ENCODE assay signal across 8 cellular contexts in genomic region chr5:72018158-72018803, GRCh38.
DNase-seq lines count a peak whose midpoint lies in the region; ATAC-seq and TF ChIP-seq lines count a peak whose summit lies in the region.

No MANE protein-coding gene starts in this region.

- no peak overlapping the region for H3K27ac ChIP-seq in tibial artery

- no peak overlapping the region for H3K27ac Mint-ChIP-seq in activated CD4-positive, alpha-beta T cell treated with anti-CD3 and anti-CD28 coated beads, Interleukin-2, amount 10 ng/mL, durations not matched to agents 7 days and 5 days
- H3K27ac Mint-ChIP-seq in naive thymus-derived CD8-positive, alpha-beta T cell: no peak overlapping the region

- ATAC-seq in naive thymus-derived CD8-positive, alpha-beta T cell: peak; percentile 46 to 50

- POLR2A ChIA-PET in activated CD4-positive, alpha-beta T cell treated with anti-CD3 and anti-CD28 coated beads, Interleukin-2, amount 10 ng/mL, durations not matched to agents 7 days and 5 days (lab: Charles Lee): no interaction called here
- POLR2A ChIA-PET in naive thymus-derived CD8-positive, alpha-beta T cell (lab: Charles Lee): no interaction called here

- H3K36me3 ChIP-seq in tibial artery: no peaks in the 10 kb centered on the region

- H3K9me3 Mint-ChIP-seq in activated CD4-positive, alpha-beta T cell treated with anti-CD3 and anti-CD28 coated beads, Interleukin-2, amount 10 ng/mL, durations not matched to agents 7 days and 5 days: peaks cover 2% of the 10 kb centered on the region
- H3K9me3 Mint-ChIP-seq in naive thymus-derived CD8-positive, alpha-beta T cell: peaks cover 0 to 1% (median 0%) of the 10 kb centered on the region in 9 donors

- no peaks in the 10 kb centered on the region for H3K36me3 Mint-ChIP-seq in activated CD4-positive, alpha-beta T cell treated with anti-CD3 and anti-CD28 coated beads, Interleukin-2, amount 10 ng/mL, durations not matched to agents 7 days and 5 days (ENCODE audit: low read depth)
- no peaks in the 10 kb centered on the region for H3K36me3 Mint-ChIP-seq in naive thymus-derived CD8-positive, alpha-beta T cell

- H3K27me3 ChIP-seq in tibial artery: no peaks in the 10 kb centered on the region

- H3K4me3 ChIP-seq in tibial artery: no peak overlapping the region

- peak; percentile 47 for DNase-seq in activated gamma-delta T cell treated with Interleukin-2 at 50 U/mL for 16 hours
- DNase-seq in activated gamma-delta T cell (lab: John Stamatoyannopoulos, UW): no peak
- peak; percentile 52 for DNase-seq in MV-4-11 (lab: John Stamatoyannopoulos, UW)
- DNase-seq in activated CD4-positive, alpha-beta T cell treated with anti-CD3 and anti-CD28 coated beads, Interleukin-2, amount 10 ng/mL, durations not matched to agents 7 days and 5 days: peak; percentile 67
- peak; percentile 27 for DNase-seq in effector CD8-positive, alpha-beta T cell (lab: John Stamatoyannopoulos, UW)
- peak; percentile 6 to 72 (median 42) for DNase-seq in naive thymus-derived CD8-positive, alpha-beta T cell
- peak; percentile 51 to 70 for DNase-seq in tibial artery
- DNase-seq in NCI-H2107 (lab: John Stamatoyannopoulos, UW): no peak

- H3K27me3 Mint-ChIP-seq in activated CD4-positive, alpha-beta T cell treated with anti-CD3 and anti-CD28 coated beads, Interleukin-2, amount 10 ng/mL, durations not matched to agents 7 days and 5 days: peaks cover 12% of the 10 kb centered on the region
- H3K27me3 Mint-ChIP-seq in naive thymus-derived CD8-positive, alpha-beta T cell: peaks cover 10 to 37% (median 24%) of the 10 kb centered on the region in 5 donors

- no peaks in the 10 kb centered on the region for H3K9me3 ChIP-seq in tibial artery

- CTCF ChIA-PET in activated CD4-positive, alpha-beta T cell treated with anti-CD3 and anti-CD28 coated beads, Interleukin-2, amount 10 ng/mL, durations not matched to agents 7 days and 5 days (lab: Charles Lee): no interaction called here

- TF ChIP-seq CTCF in tibial artery (IDR thresholded peaks at IDR 0.05): peak; percentile 76 to 89

- no peak overlapping the region for H3K4me3 Mint-ChIP-seq in activated CD4-positive, alpha-beta T cell treated with anti-CD3 and anti-CD28 coated beads, Interleukin-2, amount 10 ng/mL, durations not matched to agents 7 days and 5 days
- H3K4me3 Mint-ChIP-seq in naive thymus-derived CD8-positive, alpha-beta T cell: no peak overlapping the region

- intact Hi-C loops in tibial artery (cut with DNase I; ENCODE audit: low total_unique reads): loop anchor here (5.0 kb wide), 1 partner anchor 236 kb away; no protein-coding TSS in a partner anchor

- no peaks in the 10 kb centered on the region for H3K4me1 Mint-ChIP-seq in activated CD4-positive, alpha-beta T cell treated with anti-CD3 and anti-CD28 coated beads, Interleukin-2, amount 10 ng/mL, durations not matched to agents 7 days and 5 days
- peaks cover 0 to 2% (median under 1%) of the 10 kb centered on the region in 4 donors for H3K4me1 Mint-ChIP-seq in naive thymus-derived CD8-positive, alpha-beta T cell

- H3K4me1 ChIP-seq in tibial artery: no peaks in the 10 kb centered on the region

Comparison
In these comparisons a context has a peak if more than half of its experiments do, and no peak if none do; other contexts are left out.
1. DNase-seq: peak in activated gamma-delta T cell treated with Interleukin-2 at 50 U/mL for 16 hours (single experiment), MV-4-11 (single experiment), activated CD4-positive, alpha-beta T cell treated with anti-CD3 and anti-CD28 coated beads, Interleukin-2, amount 10 ng/mL, durations not matched to agents 7 days and 5 days (single experiment), effector CD8-positive, alpha-beta T cell (single experiment), naive thymus-derived CD8-positive, alpha-beta T cell (10 of 10) and tibial artery (2 of 2); none in activated gamma-delta T cell (single experiment) and NCI-H2107 (single experiment).